Comparison of ENCODE assay signal across 9 cellular contexts in the genomic region with DNA sequence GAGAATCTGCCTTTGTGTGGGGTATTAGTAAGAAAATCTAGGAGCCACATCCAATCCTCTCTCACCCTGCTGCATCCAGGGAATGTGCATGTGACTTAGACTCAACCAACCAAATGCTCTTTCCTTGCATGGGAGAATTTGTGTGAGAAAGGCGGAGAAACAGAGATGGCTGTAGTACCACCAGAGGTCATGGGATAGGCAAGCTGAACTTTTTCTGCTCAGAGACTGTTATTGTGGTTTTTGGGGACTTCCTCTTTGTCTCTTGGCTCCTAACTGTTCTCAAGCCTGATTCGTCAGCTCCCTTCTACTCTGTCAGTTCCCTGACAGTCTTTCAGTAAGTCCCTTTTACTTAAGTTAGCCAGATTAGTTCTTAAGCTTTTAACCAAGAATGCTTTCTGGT. TPM values are rescaled to one million over a fixed set of nuclear protein-coding genes. Genes with fewer than 3 reads are reported as not detected.
DNase-seq lines count a peak whose midpoint lies in the region; ATAC-seq and TF ChIP-seq lines count a peak whose summit lies in the region.
"Had no signal": no experiment of that assay in that cellular context is flagged by ENCODE, and none has a peak within 500 bp of the region (broad histone marks: within the 10 kb centered on the region; RNA-seq: fewer than 3 reads in every experiment).

No MANE protein-coding gene starts in this region.

- H3K4me3 ChIP-seq in tibial artery: no peak overlapping the region

- intact Hi-C loops in tibial artery (cut with DNase I; ENCODE audit: low total_unique reads): no loop called here

- H3K27ac ChIP-seq in tibial artery: no peak overlapping the region
- H3K27ac ChIP-seq: 22Rv1 had no signal

- peak; percentile 37 for ATAC-seq in HG02973 (IDR thresholded peaks at IDR 0.05; ENCODE audit: unreplicated experiment)

- no peaks in the 10 kb centered on the region for H3K27me3 ChIP-seq in tibial artery

- no peaks in the 10 kb centered on the region for H3K9me3 ChIP-seq in tibial artery

- DNase-seq in DMS 273 (lab: John Stamatoyannopoulos, UW; ENCODE audit: unreplicated experiment) (peak; percentile 3), DMS 273 treated with DMSO at 0.1 percent for 48 hours (lab: John Stamatoyannopoulos, UW) (no peak), SIG-M5 treated with dmso at 0.1 percent for 504 hours (lab: John Stamatoyannopoulos, UW; ENCODE audit: unreplicated experiment) (peak; percentile 97), glomerular visceral epithelial cell (ENCODE audit: extremely low spot score) (peak; percentile 33), EL (no peak), tibial artery (no peak), H4 (ENCODE audit: low spot score) (no peak)

- TF ChIP-seq CTCF in tibial artery (IDR thresholded peaks at IDR 0.05): no peak

- H3K36me3 ChIP-seq in tibial artery: no peaks in the 10 kb centered on the region

- peaks cover 0 to 16% (median 5%) of the 10 kb centered on the region in 4 donors for H3K4me1 ChIP-seq in tibial artery

RNA-seq across cellular contexts. Expression of gene ZSCAN2, which starts 2.6 kb away (rescaled TPM):
- 7.6 and 7.8 TPM in 2 replicates for total RNA-seq in H4 (2014; rRNA removed; shearing (Covaris generic))

RNA-seq across cellular contexts. Expression of gene WDR73, which starts 55.8 kb away (rescaled TPM):
- 17.9 and 27.1 TPM in 2 replicates for total RNA-seq in H4 (2014; rRNA removed; shearing (Covaris generic))

RNA-seq across cellular contexts. Expression of gene NMB, which starts 59.7 kb away (rescaled TPM):
- total RNA-seq in H4 (2014; rRNA removed; shearing (Covaris generic)): 11.3 and 28.5 TPM in 2 replicates

Comparison
In these comparisons a context has a peak if more than half of its experiments do, and no peak if none do; other contexts are left out.
1. DNase-seq: peak in DMS 273 (single experiment), SIG-M5 treated with dmso at 0.1 percent for 504 hours (single experiment) and glomerular visceral epithelial cell (single experiment); none in DMS 273 treated with DMSO at 0.1 percent for 48 hours (single experiment), EL (single experiment), tibial artery (0 of 2) and H4 (single experiment).